Comparison of ENCODE assay signal across 8 cellular contexts in genomic region chr19:6412111-6412999, GRCh38. TPM values are rescaled to one million over a fixed set of nuclear protein-coding genes. Genes with fewer than 3 reads are reported as not detected.
A peak's percentile ranks its signal among the peaks of the same experiment; 100 is the strongest.
DNase-seq lines count a peak whose midpoint lies in the region; ATAC-seq, FAIRE-seq and TF ChIP-seq lines count a peak whose summit lies in the region.

No MANE protein-coding gene starts in this region.

- POLR2A ChIA-PET in activated CD4-positive, alpha-beta memory T cell treated with anti-CD3 and anti-CD28 coated beads for 36 hours (lab: Charles Lee), result interaction anchor here (1.0 kb wide), 1 partner anchor 12 kb away, joined by 3 read pairs; the partner anchor contains the start of gene KHSRP

- H3K4me3 Mint-ChIP-seq in activated CD4-positive, alpha-beta memory T cell treated with anti-CD3 and anti-CD28 coated beads for 36 hours, result no peak overlapping the region

- H3K4me1 ChIP-seq in HUES48 (ENCODE audit: control insufficient read depth, insufficient read depth, low read length), result peaks cover 6% of the 10 kb centered on the region; the same call in 1 of the 2 replicates

- H3K27ac ChIP-seq in HUES48 (ENCODE audit: low read depth, low read length), result peak overlapping the region; percentile 64

- H3K27me3 Mint-ChIP-seq in activated CD4-positive, alpha-beta memory T cell treated with anti-CD3 and anti-CD28 coated beads for 36 hours, result no peaks in the 10 kb centered on the region

- H3K27ac Mint-ChIP-seq in activated CD4-positive, alpha-beta memory T cell treated with anti-CD3 and anti-CD28 coated beads for 36 hours, result no peak overlapping the region

- H3K36me3 ChIP-seq in HUES48 (ENCODE audit: control insufficient read depth, insufficient read depth, low read length), result peaks cover 37% of the 10 kb centered on the region

- ATAC-seq in HG03342 (IDR thresholded peaks at IDR 0.05; ENCODE audit: unreplicated experiment), result no peak
- ATAC-seq in HG02870 (IDR thresholded peaks at IDR 0.05; ENCODE audit: unreplicated experiment), result no peak
- ATAC-seq in GM18511 (IDR thresholded peaks at IDR 0.05; ENCODE audit: unreplicated experiment), result no peak

- no peaks in the 10 kb centered on the region for H3K9me3 ChIP-seq in HUES48 (ENCODE audit: control insufficient read depth, insufficient read depth, low read length)

- H3K4me3 ChIP-seq in HUES48 (ENCODE audit: low read depth, low read length) (no peak overlapping the region), fibroblast of mammary gland (ENCODE audit: control insufficient read depth, low read depth, low read length) (no peak overlapping the region)

- intact Hi-C loops in activated CD4-positive, alpha-beta memory T cell treated with anti-CD3 and anti-CD28 coated beads for 36 hours (cut with micrococcal nuclease), result no loop called here

- no peaks in the 10 kb centered on the region for H3K9me3 Mint-ChIP-seq in activated CD4-positive, alpha-beta memory T cell treated with anti-CD3 and anti-CD28 coated beads for 36 hours

- H3K27me3 ChIP-seq in HUES48 (ENCODE audit: control insufficient read depth, insufficient read depth, low read length), result no peaks in the 10 kb centered on the region

- no peaks in the 10 kb centered on the region for H3K4me1 Mint-ChIP-seq in activated CD4-positive, alpha-beta memory T cell treated with anti-CD3 and anti-CD28 coated beads for 36 hours (ENCODE audit: low read depth)

- peak; percentile 71 for DNase-seq in D721Med (ENCODE audit: insufficient read length, low spot score)
- DNase-seq in activated CD4-positive, alpha-beta memory T cell treated with anti-CD3 and anti-CD28 coated beads for 36 hours, result peak; percentile 67
- no peak for DNase-seq in fibroblast of mammary gland (ENCODE audit: low read depth)
- DNase-seq in retina, result peak; percentile 52

- CTCF ChIA-PET in activated CD4-positive, alpha-beta memory T cell treated with anti-CD3 and anti-CD28 coated beads for 36 hours (lab: Charles Lee), result interaction anchor here (0.6 to 1.8 kb wide), 5 partner anchors 12 to 194 kb away, joined by 3 to 5 read pairs (median 3); partner anchors contain the start of gene KHSRP

- no peak overlapping the region for H3K9ac ChIP-seq in HUES48 (ENCODE audit: low read depth, low read length)

- H3K36me3 Mint-ChIP-seq in activated CD4-positive, alpha-beta memory T cell treated with anti-CD3 and anti-CD28 coated beads for 36 hours, result peaks cover 29% of the 10 kb centered on the region

- TF ChIP-seq CTCF in D721Med (IDR thresholded peaks at IDR 0.05; ENCODE audit: insufficient read depth, missing control alignments) (peak; percentile 40), fibroblast of mammary gland (conservative IDR thresholded peaks at IDR 0.05; ENCODE audit: control insufficient read depth, insufficient read depth, low read depth, low read length) (peak; percentile 55)

- no peak for FAIRE-seq in D721Med (lab: Jason Lieb, UNC)

RNA-seq across cellular contexts. Expression of gene KHSRP, which starts 12.3 kb away (rescaled TPM):
- total RNA-seq in activated CD4-positive, alpha-beta memory T cell treated with anti-CD3 and anti-CD28 coated beads for 36 hours, result 100 to 1,000 TPM; 296 to 305 TPM

RNA-seq across cellular contexts. Expression of gene GTF2F1, which starts 19.4 kb away (rescaled TPM):
- 10 to 100 TPM; 67.0 to 70.9 TPM for total RNA-seq in activated CD4-positive, alpha-beta memory T cell treated with anti-CD3 and anti-CD28 coated beads for 36 hours

RNA-seq across cellular contexts. Expression of gene SLC25A41, which starts 21.2 kb away (rescaled TPM):
- total RNA-seq in activated CD4-positive, alpha-beta memory T cell treated with anti-CD3 and anti-CD28 coated beads for 36 hours, result not detected

RNA-seq across cellular contexts. Expression of gene PSPN, which starts 36.6 kb away (rescaled TPM):
- 1 to 10 TPM; 1.6 to 2.0 TPM for total RNA-seq in activated CD4-positive, alpha-beta memory T cell treated with anti-CD3 and anti-CD28 coated beads for 36 hours

RNA-seq across cellular contexts. Expression of gene ALKBH7, which starts 39.8 kb away (rescaled TPM):
- total RNA-seq in activated CD4-positive, alpha-beta memory T cell treated with anti-CD3 and anti-CD28 coated beads for 36 hours, result 10 to 100 TPM; 57.6 to 58.5 TPM
